Comparison of ENCODE assay signal across 14 cellular contexts in the genomic region with DNA sequence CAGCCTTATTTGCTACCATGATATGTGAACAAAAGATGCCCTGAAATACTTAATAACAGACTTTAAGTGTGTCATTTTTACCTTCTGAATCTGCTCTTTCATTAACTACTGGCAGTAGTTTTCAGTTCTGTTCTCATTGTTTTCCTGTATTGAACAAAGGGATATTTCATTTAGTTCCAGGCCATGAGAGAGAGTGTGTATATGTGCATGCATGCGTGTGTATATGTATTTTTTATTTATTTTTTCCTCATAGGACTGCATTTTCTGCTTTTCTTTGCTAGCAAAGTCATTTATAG.
"Had no signal": no experiment of that assay in that cellular context is flagged by ENCODE, and none has a peak within 500 bp of the region (broad histone marks: within the 10 kb centered on the region; RNA-seq: fewer than 3 reads in every experiment).

No MANE protein-coding gene starts in this region.

- H3K9me3 Mint-ChIP-seq: activated naive CD8-positive, alpha-beta T cell treated with anti-CD3 and anti-CD28 coated beads, Interleukin-2, amount 10 ng/mL, durations not matched to agents 7 days and 5 days had no signal

- H3K4me1 ChIP-seq: adrenal gland, SJSA1 had no signal

- FAIRE-seq: RCC 7860 had no signal

- H3K4me3 ChIP-seq: adrenal gland, breast epithelium, MG63, SJSA1 had no signal

- H3K9me3 ChIP-seq: adrenal gland, breast epithelium, MG63 had no signal

- H3K27ac Mint-ChIP-seq: activated naive CD8-positive, alpha-beta T cell treated with anti-CD3 and anti-CD28 coated beads, Interleukin-2, amount 10 ng/mL, durations not matched to agents 7 days and 5 days; T-helper 17 cell had no signal

- ATAC-seq: activated CD8-positive, alpha-beta T cell treated with anti-CD3 and anti-CD28 coated beads, Interleukin-2, amount 10 ng/mL, durations not matched to agents 7 days and 5 days had no signal

- DNase-seq: activated CD8-positive, alpha-beta memory T cell treated with anti-CD3 and anti-CD28 coated beads, Interleukin-2, amount 50 U/mL, for 48 hours; activated naive CD8-positive, alpha-beta T cell treated with anti-CD3 and anti-CD28 coated beads, Interleukin-2, amount 10 ng/mL, durations not matched to agents 7 days and 5 days; aorta; NCI-H1105; NCI-H1436; NK-92 treated with Interleukin-12 subunit alpha and Interleukin-12 subunit beta, amount 100 ng/mL, for 24 hours had no signal

- H3K27ac ChIP-seq: adrenal gland, SJSA1, VCaP had no signal

- H3K4me3 Mint-ChIP-seq: activated CD8-positive, alpha-beta T cell treated with anti-CD3 and anti-CD28 coated beads, Interleukin-2, amount 10 ng/mL, durations not matched to agents 7 days and 5 days; activated naive CD8-positive, alpha-beta T cell treated with anti-CD3 and anti-CD28 coated beads, Interleukin-2, amount 10 ng/mL, durations not matched to agents 7 days and 5 days; T-helper 17 cell had no signal

- H3K27me3 ChIP-seq: adrenal gland, breast epithelium, MG63, SJSA1 had no signal
